Comparison of ENCODE assay signal across 19 cellular contexts in genomic region chr2:84875213-84875560, GRCh38. TPM values are rescaled to one million over a fixed set of nuclear protein-coding genes. Genes with fewer than 3 reads are reported as not detected.
A peak's percentile ranks its signal among the peaks of the same experiment; 100 is the strongest.
DNase-seq lines count a peak whose midpoint lies in the region; ATAC-seq and TF ChIP-seq lines count a peak whose summit lies in the region.
"Had no signal": no experiment of that assay in that cellular context is flagged by ENCODE, and none has a peak within 500 bp of the region (broad histone marks: within the 10 kb centered on the region; RNA-seq: fewer than 3 reads in every experiment).

No MANE protein-coding gene starts in this region.

- H3K27me3 ChIP-seq in A673 (replicated peaks; ENCODE audit: insufficient read depth, low read depth, low read length, poor library complexity) = peaks cover 54% of the 10 kb centered on the region
- H3K27me3 ChIP-seq in ovary = no peaks in the 10 kb centered on the region

- POLR2A ChIA-PET in T-cell (lab: Charles Lee) = no interaction called here
- POLR2A ChIA-PET in A673 (lab: Charles Lee; ENCODE audit: low non-redundant PET) = no interaction called here

- H3K27ac ChIP-seq in A673 (ENCODE audit: low read depth, low read length, poor library complexity, severe bottlenecking) (no peak overlapping the region), ovary (no peak overlapping the region)
- H3K27ac ChIP-seq: heart right ventricle, left lung, stomach had no signal

- CTCF ChIA-PET in activated naive CD4-positive, alpha-beta T cell treated with anti-CD3 and anti-CD28 coated beads, Interleukin-2, amount 10 ng/mL, durations not matched to agents 7 days and 5 days (lab: Charles Lee) = interaction anchor here (3.0 to 10.8 kb wide), 2 partner anchors 14 to 50 kb away, joined by 7 to 134 read pairs; no protein-coding TSS in a partner anchor
- CTCF ChIA-PET in T-cell (lab: Charles Lee) (interaction anchor here in 1 of 2 donors (0.6 kb wide), 1 partner anchor 14 kb away, joined by 3 read pairs; no protein-coding TSS in a partner anchor), A673 (lab: Charles Lee) (no interaction called here)

- peaks cover 2% of the 10 kb centered on the region for H3K4me1 ChIP-seq in A673 (ENCODE audit: insufficient read depth, low read length, poor library complexity, severe bottlenecking)
- peaks cover 2% of the 10 kb centered on the region for H3K4me1 ChIP-seq in ovary (ENCODE audit: insufficient read depth)

- TF ChIP-seq CTCF in chondrocyte (IDR thresholded peaks at IDR 0.05) (no peak), A673 (conservative IDR thresholded peaks at IDR 0.05; ENCODE audit: low read depth, low read length) (no peak), ovary (IDR thresholded peaks at IDR 0.05) (no peak)

- WGBS in ovary, 3 donors = 74 to 77% (median 77%) methylated on average over 4 of the region's 4 CpGs

- BruUV-seq in A673 (replicated peaks; lab: Mats Ljungman, UMichigan) = no TSS peak

- intact Hi-C loops in A673 (cut with micrococcal nuclease; ENCODE audit: unreplicated experiment) (no loop called here), ovary (cut with DNase I) (loop anchor here in 1 of 4 donors (10.0 kb wide), 1 partner anchor 380 kb away; no protein-coding TSS in a partner anchor)

- peak overlapping the region; percentile 25 for H3K4me3 Mint-ChIP-seq in activated naive CD4-positive, alpha-beta T cell treated with anti-CD3 and anti-CD28 coated beads, Interleukin-2, amount 10 ng/mL, durations not matched to agents 7 days and 5 days
- H3K4me3 Mint-ChIP-seq in T-cell (peak overlapping the region; percentile 9 to 99 (median 10)), chondrocyte (ENCODE audit: unreplicated experiment) (no peak overlapping the region)
- H3K4me3 Mint-ChIP-seq: mesothelial cell of epicardium had no signal

- no peaks in the 10 kb centered on the region for H3K9me3 ChIP-seq in A673 (ENCODE audit: low read depth, low read length, poor library complexity, severe bottlenecking)
- H3K9me3 ChIP-seq in ovary = no peaks in the 10 kb centered on the region
- H3K9me3 ChIP-seq: heart right ventricle, left lung, stomach had no signal

- H3K27me3 Mint-ChIP-seq in activated naive CD4-positive, alpha-beta T cell treated with anti-CD3 and anti-CD28 coated beads, Interleukin-2, amount 10 ng/mL, durations not matched to agents 7 days and 5 days = no peaks in the 10 kb centered on the region
- no peaks in the 10 kb centered on the region for H3K27me3 Mint-ChIP-seq in T-cell
- peaks cover 45% of the 10 kb centered on the region for H3K27me3 Mint-ChIP-seq in chondrocyte (ENCODE audit: low read depth)

- peaks cover 78% of the 10 kb centered on the region for H3K4me1 Mint-ChIP-seq in activated naive CD4-positive, alpha-beta T cell treated with anti-CD3 and anti-CD28 coated beads, Interleukin-2, amount 10 ng/mL, durations not matched to agents 7 days and 5 days
- H3K4me1 Mint-ChIP-seq in T-cell (peaks cover 86 to 87% (median 86%) of the 10 kb centered on the region in 3 donors), chondrocyte (ENCODE audit: low read depth) (peaks cover 4% of the 10 kb centered on the region)

- no peak for ATAC-seq in T-cell (replicated peaks in 1 of 4)
- no peak for ATAC-seq in stimulated activated naive CD8-positive, alpha-beta T cell treated with anti-CD3 and anti-CD28 coated beads, Interleukin-15, Interleukin-2, amounts not matched to agents 100 U/mL and 50 U/mL, for 24 hours
- ATAC-seq: heart right ventricle, left lung had no signal

- no peak for TF ChIP-seq POLR2A in ovary (IDR thresholded peaks at IDR 0.05)

- DNase-seq in activated naive CD4-positive, alpha-beta T cell treated with anti-CD3 and anti-CD28 coated beads, Interleukin-2, amount 10 ng/mL, durations not matched to agents 7 days and 5 days = peak; percentile 14
- no peak for DNase-seq in activated naive CD4-positive, alpha-beta T cell (lab: John Stamatoyannopoulos, UW)
- DNase-seq in T-cell (no peak), chondrocyte (ENCODE audit: low spot score) (peak; percentile 27), A673 (ENCODE audit: low spot score) (no peak), ovary (no peak), Kasumi-1 (lab: John Stamatoyannopoulos, UW) (no peak)
- peak; percentile 10 for DNase-seq in stimulated activated naive CD8-positive, alpha-beta T cell treated with anti-CD3 and anti-CD28 coated beads, Interleukin-15, Interleukin-2, amounts not matched to agents 100 U/mL and 50 U/mL, for 24 hours
- DNase-seq: activated gamma-delta T cell, DMS79 treated with DMSO at 0.1 percent for 48 hours, heart right ventricle, left lung, NCI-H2227 treated with DMSO at 0.1 percent for 48 hours, NCI-H774, stomach, trophoblast cell had no signal

- H3K4me3 ChIP-seq in A673 (ENCODE audit: low read depth, low read length, poor library complexity, severe bottlenecking) = no peak overlapping the region
- no peak overlapping the region for H3K4me3 ChIP-seq in ovary
- H3K4me3 ChIP-seq: heart right ventricle, left lung, skin epidermis, stomach had no signal

- peak overlapping the region; percentile 81 for H3K27ac Mint-ChIP-seq in activated naive CD4-positive, alpha-beta T cell treated with anti-CD3 and anti-CD28 coated beads, Interleukin-2, amount 10 ng/mL, durations not matched to agents 7 days and 5 days
- H3K27ac Mint-ChIP-seq in T-cell = peak overlapping the region; percentile 91 to 94
- H3K27ac Mint-ChIP-seq in chondrocyte (ENCODE audit: unreplicated experiment) = no peak overlapping the region
- H3K27ac Mint-ChIP-seq: mesothelial cell of epicardium, progenitor cell of endocrine pancreas had no signal

- TF ChIP-seq EP300 in ovary (IDR thresholded peaks at IDR 0.05) = no peak

- no peaks in the 10 kb centered on the region for H3K36me3 ChIP-seq in A673 (ENCODE audit: insufficient read depth, low read length, poor library complexity, severe bottlenecking)
- no peaks in the 10 kb centered on the region for H3K36me3 ChIP-seq in ovary
- H3K36me3 ChIP-seq: heart right ventricle, left lung, stomach had no signal

- H3K36me3 Mint-ChIP-seq in activated naive CD4-positive, alpha-beta T cell treated with anti-CD3 and anti-CD28 coated beads, Interleukin-2, amount 10 ng/mL, durations not matched to agents 7 days and 5 days = peaks cover 70% of the 10 kb centered on the region
- H3K36me3 Mint-ChIP-seq in T-cell (peaks cover 16% of the 10 kb centered on the region), chondrocyte (ENCODE audit: low read depth) (peaks cover 2% of the 10 kb centered on the region)
- H3K36me3 Mint-ChIP-seq: mesothelial cell of epicardium had no signal

- H3K9me3 Mint-ChIP-seq in activated naive CD4-positive, alpha-beta T cell treated with anti-CD3 and anti-CD28 coated beads, Interleukin-2, amount 10 ng/mL, durations not matched to agents 7 days and 5 days = no peaks in the 10 kb centered on the region
- H3K9me3 Mint-ChIP-seq in T-cell = no peaks in the 10 kb centered on the region
- no peaks in the 10 kb centered on the region for H3K9me3 Mint-ChIP-seq in chondrocyte (ENCODE audit: low read depth)
- H3K9me3 Mint-ChIP-seq: mesothelial cell of epicardium had no signal

RNA-seq across cellular contexts. Expression of gene TRABD2A, which starts 5.7 kb away (rescaled TPM):
- 100 to 1,000 TPM in 3 of 5 donors, 10 to 100 TPM in 2; 77.3 to 219 (median 106) TPM for total RNA-seq in T-cell
- 0.37 to 1.2 TPM (median 0.82 TPM) in 3 replicates for total RNA-seq in chondrocyte
- total RNA-seq in A673 (2021) = 0.46 and 0.67 TPM in 2 replicates
- total RNA-seq in ovary = 10 to 100 TPM; 12.2 to 71.0 (median 24.3) TPM
- polyA plus RNA-seq in ovary = 10 to 100 TPM; 33.3 to 35.7 TPM

RNA-seq across cellular contexts. Expression of gene TMSB10, which starts 30.3 kb away (rescaled TPM):
- total RNA-seq in T-cell (1,000 to 10,000 TPM; 1,423 to 1,890 (median 1,689) TPM), chondrocyte (1,771 to 2,562 TPM (median 2,521 TPM) in 3 replicates), A673 (2021) (2,146 and 2,488 TPM in 2 replicates), ovary (1,000 to 10,000 TPM; 1,247 to 5,558 (median 2,420) TPM)
- 1,000 to 10,000 TPM; 3,855 to 4,037 TPM for polyA plus RNA-seq in ovary

Comparison
In these comparisons a context has a peak if more than half of its experiments do, and no peak if none do; other contexts are left out.
1. DNase-seq: peak in activated naive CD4-positive, alpha-beta T cell treated with anti-CD3 and anti-CD28 coated beads, Interleukin-2, amount 10 ng/mL, durations not matched to agents 7 days and 5 days (single experiment), chondrocyte (single experiment) and stimulated activated naive CD8-positive, alpha-beta T cell treated with anti-CD3 and anti-CD28 coated beads, Interleukin-15, Interleukin-2, amounts not matched to agents 100 U/mL and 50 U/mL, for 24 hours (single experiment); none in activated naive CD4-positive, alpha-beta T cell (0 of 4), T-cell (0 of 34), A673 (single experiment), ovary (0 of 5) and Kasumi-1 (0 of 2).